ENCODE assay signal across 20 cellular contexts in the genomic region with DNA sequence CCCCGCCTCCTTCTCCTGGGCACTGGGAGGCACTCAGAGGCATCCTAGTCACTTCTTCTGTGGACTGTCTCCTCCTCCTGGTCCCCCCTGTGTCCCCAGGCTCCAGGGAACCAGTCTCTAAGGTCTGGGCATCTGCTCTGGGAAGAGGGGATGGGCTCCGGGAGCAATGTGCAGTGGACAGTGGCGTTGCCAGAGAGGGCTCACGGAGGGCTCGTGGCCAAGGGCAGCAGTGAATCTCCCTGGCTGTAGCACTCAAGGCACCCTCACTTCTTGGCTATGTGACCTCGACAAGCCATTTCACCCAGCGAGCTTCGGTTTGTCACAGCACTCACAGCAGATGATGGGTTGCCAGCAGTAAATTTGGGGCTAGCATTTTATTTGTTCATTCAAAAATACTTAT.
A peak's percentile ranks its signal among the peaks of the same experiment; 100 is the strongest.
DNase-seq lines count a peak whose midpoint lies in the region; TF ChIP-seq lines count a peak whose summit lies in the region.
"Had no signal": no experiment of that assay in that cellular context is flagged by ENCODE, and none has a peak within 500 bp of the region (broad histone marks: within the 10 kb centered on the region; RNA-seq: fewer than 3 reads in every experiment).

No MANE protein-coding gene starts in this region.

- H4K20me1 ChIP-seq in neural progenitor cell (ENCODE audit: low read depth) = peaks cover 90% of the 10 kb centered on the region

- H3K4me2 ChIP-seq in neural progenitor cell = no peak overlapping the region
- H3K4me2 ChIP-seq: A549; BLaER1 treated with 17β-estradiol and CSF1 and Interleukin-3, amounts not matched to agents 10 nM and 100 nM had no signal

- no peaks in the 10 kb centered on the region for H3K36me3 ChIP-seq in neural progenitor cell
- H3K36me3 ChIP-seq: BE2C; BLaER1 treated with 17β-estradiol and CSF1 and Interleukin-3, amounts not matched to agents 10 nM and 100 nM had no signal

- H3K79me2 ChIP-seq in neural progenitor cell (ENCODE audit: low read depth) = no peaks in the 10 kb centered on the region

- CTCF ChIA-PET in MCF 10A (lab: Yijun Ruan, JAX) = no interaction called here

- H3K4me1 Mint-ChIP-seq in brain (peaks cover 100% of the 10 kb centered on the region), neural progenitor cell (peaks cover 85% of the 10 kb centered on the region), MCF 10A (ENCODE audit: insufficient read depth, unreplicated experiment) (no peaks in the 10 kb centered on the region)
- H3K4me1 Mint-ChIP-seq: CD8-positive, alpha-beta memory T cell had no signal

- H3K27me3 Mint-ChIP-seq in brain = peaks cover 3% of the 10 kb centered on the region
- peaks cover 10% of the 10 kb centered on the region for H3K27me3 Mint-ChIP-seq in neural progenitor cell (ENCODE audit: insufficient read depth, low read depth)
- H3K27me3 Mint-ChIP-seq in MCF 10A (ENCODE audit: insufficient read depth, unreplicated experiment) = peaks cover 41% of the 10 kb centered on the region
- H3K27me3 Mint-ChIP-seq: CD4-positive, alpha-beta T cell had no signal

- no TSS peak for BruUV-seq in MCF 10A (replicated peaks; lab: Mats Ljungman, UMichigan)

- TF ChIP-seq CTCF in brain (conservative IDR thresholded peaks at IDR 0.05) (no peak), neural progenitor cell (IDR thresholded peaks at IDR 0.05) (no peak), MCF 10A (IDR thresholded peaks at IDR 0.05; ENCODE audit: unreplicated experiment) (no peak)

- no peaks in the 10 kb centered on the region for H3K27me3 ChIP-seq in neural progenitor cell
- H3K27me3 ChIP-seq: BE2C had no signal

- H3K27ac Mint-ChIP-seq in brain (peak overlapping the region; percentile 23 to 95 (median 55)), neural progenitor cell (peak overlapping the region; percentile 50), MCF 10A (ENCODE audit: low read depth, unreplicated experiment) (no peak overlapping the region)
- H3K27ac Mint-ChIP-seq: CD14-positive monocyte; CD4-positive, alpha-beta T cell; CD8-positive, alpha-beta memory T cell had no signal

- no peak overlapping the region for H3K9ac ChIP-seq in neural progenitor cell
- H3K9ac ChIP-seq: BLaER1 treated with 17β-estradiol and CSF1 and Interleukin-3, amounts not matched to agents 10 nM and 100 nM had no signal

- no peaks in the 10 kb centered on the region for H3K9me3 ChIP-seq in neural progenitor cell (ENCODE audit: low read depth)
- H3K9me3 ChIP-seq: A549; BE2C; BLaER1 treated with 17β-estradiol and CSF1 and Interleukin-3, amounts not matched to agents 10 nM and 100 nM had no signal

- H3K4me3 Mint-ChIP-seq in brain = no peak overlapping the region
- H3K4me3 Mint-ChIP-seq in neural progenitor cell = no peak overlapping the region
- no peak overlapping the region for H3K4me3 Mint-ChIP-seq in MCF 10A (ENCODE audit: unreplicated experiment)
- H3K4me3 Mint-ChIP-seq: CD14-positive monocyte; CD4-positive, alpha-beta T cell; CD8-positive, alpha-beta memory T cell had no signal

- POLR2A ChIA-PET in MCF 10A (lab: Yijun Ruan, JAX) = no interaction called here

- peaks cover 30% of the 10 kb centered on the region for H3F3A ChIP-seq in neural progenitor cell (ENCODE audit: low read depth)

- in situ Hi-C loops in G401 (cut with HindIII; ENCODE audit: low sequenced_read_pairs) = no loop called here

- H3K9me3 Mint-ChIP-seq in brain = no peaks in the 10 kb centered on the region
- H3K9me3 Mint-ChIP-seq in neural progenitor cell = no peaks in the 10 kb centered on the region
- no peaks in the 10 kb centered on the region for H3K9me3 Mint-ChIP-seq in MCF 10A (ENCODE audit: unreplicated experiment)
- H3K9me3 Mint-ChIP-seq: CD4-positive, alpha-beta T cell; CD8-positive, alpha-beta memory T cell had no signal

- no peak overlapping the region for H3K27ac ChIP-seq in neural progenitor cell
- H3K27ac ChIP-seq: A549; BLaER1 treated with 17β-estradiol and CSF1 and Interleukin-3, amounts not matched to agents 10 nM and 100 nM had no signal

- DNase-seq in G401 (ENCODE audit: low spot score) = peak; percentile 42
- no peak for DNase-seq in neural progenitor cell (ENCODE audit: low spot score)
- DNase-seq in mesenteric fat pad (ENCODE audit: low spot score) = no peak
- DNase-seq in MCF 10A (ENCODE audit: unreplicated experiment) = no peak
- DNase-seq in SHP77 (lab: John Stamatoyannopoulos, UW) = no peak
- DNase-seq: 8988T; ACHN; AML-193; BE2C; CD4-positive, alpha-beta T cell; CD8-positive, alpha-beta memory T cell; DMS53; DMS79 treated with DMSO at 0.1 percent for 48 hours; GOT3; H7; HCEC 1CT had no signal

- H3K4me3 ChIP-seq in neural progenitor cell = no peak overlapping the region
- H3K4me3 ChIP-seq: A549; BLaER1 treated with 17β-estradiol and CSF1 and Interleukin-3, amounts not matched to agents 10 nM and 100 nM had no signal

- no peaks in the 10 kb centered on the region for H3K36me3 Mint-ChIP-seq in brain
- no peaks in the 10 kb centered on the region for H3K36me3 Mint-ChIP-seq in neural progenitor cell
- H3K36me3 Mint-ChIP-seq in MCF 10A (ENCODE audit: insufficient read depth, unreplicated experiment) = peaks cover 6% of the 10 kb centered on the region
- H3K36me3 Mint-ChIP-seq: CD14-positive monocyte had no signal

- peaks cover 21% of the 10 kb centered on the region for H3K4me1 ChIP-seq in neural progenitor cell
- H3K4me1 ChIP-seq: A549 had no signal

- intact Hi-C loops in MCF 10A (cut with micrococcal nuclease) = no loop called here

- no peak overlapping the region for H2AFZ ChIP-seq in neural progenitor cell (replicated peaks)
